In the genomic region with DNA sequence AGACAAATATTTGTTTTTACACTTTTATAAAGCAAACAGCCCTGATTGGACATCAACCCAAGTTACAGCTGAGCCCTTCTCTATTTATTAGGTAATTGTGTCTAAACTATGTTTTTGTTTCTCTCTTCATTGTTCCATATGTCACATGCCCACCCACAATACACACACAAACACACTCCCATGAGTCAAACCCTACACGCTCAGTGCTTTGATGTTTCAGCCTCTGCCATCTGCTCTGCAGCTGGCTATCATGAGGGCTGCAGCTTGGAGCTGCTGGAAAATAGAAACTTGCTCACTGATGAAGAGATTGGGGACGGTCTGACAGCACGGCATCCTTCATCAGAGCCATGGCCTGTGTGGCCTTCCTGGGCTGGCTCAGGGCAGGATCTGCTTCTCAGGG, we compare ENCODE assay signal across 15 cellular contexts. TPM values are rescaled to one million over a fixed set of nuclear protein-coding genes. Genes with fewer than 3 reads are reported as not detected.
A peak's percentile ranks its signal among the peaks of the same experiment; 100 is the strongest.
DNase-seq lines count a peak whose midpoint lies in the region; ATAC-seq and TF ChIP-seq lines count a peak whose summit lies in the region.
"Had no signal": no experiment of that assay in that cellular context is flagged by ENCODE, and none has a peak within 500 bp of the region (broad histone marks: within the 10 kb centered on the region; RNA-seq: fewer than 3 reads in every experiment).

No MANE protein-coding gene starts in this region.

- no peaks in the 10 kb centered on the region for H3K9me3 ChIP-seq in SK-N-SH
- no peaks in the 10 kb centered on the region for H3K9me3 ChIP-seq in tibial artery
- H3K9me3 ChIP-seq in gastroesophageal sphincter, result peaks cover 0 to 12% (median 0%) of the 10 kb centered on the region in 3 donors
- H3K9me3 ChIP-seq: pancreas had no signal

- DNase-seq in COR-L47 (lab: John Stamatoyannopoulos, UW) (peak; percentile 30), SK-N-SH (peak; percentile 57), glutamatergic neuron (no peak), superior temporal gyrus (ENCODE audit: extremely low spot score) (no peak), tibial artery (no peak), T-cell (no peak)
- peak; percentile 27 for DNase-seq in Jurkat, Clone E6-1 (ENCODE audit: low read depth, low spot score)
- DNase-seq: activated CD4-positive, CD25-positive, alpha-beta regulatory T cell; activated naive CD4-positive, alpha-beta T cell treated with anti-CD3 and anti-CD28 coated beads for 36 hours; heart right ventricle; kidney; pancreas; PC-9 had no signal

- POLR2A ChIA-PET in SK-N-SH (lab: Yijun Ruan, JAX) (interaction anchor here (0.8 kb wide), 1 partner anchor 331 kb away, joined by 3 read pairs; no protein-coding TSS in a partner anchor), T-cell (lab: Charles Lee) (no interaction called here)

- intact Hi-C loops in tibial artery (cut with DNase I; ENCODE audit: low total_unique reads), result no loop called here

- H3K9ac ChIP-seq in SK-N-SH, result no peak overlapping the region

- H3K36me3 Mint-ChIP-seq in glutamatergic neuron (ENCODE audit: unreplicated experiment), result peaks cover 6% of the 10 kb centered on the region
- no peaks in the 10 kb centered on the region for H3K36me3 Mint-ChIP-seq in T-cell

- no peaks in the 10 kb centered on the region for H3K9me2 ChIP-seq in SK-N-SH

- no peaks in the 10 kb centered on the region for H3F3A ChIP-seq in SK-N-SH (replicated peaks; ENCODE audit: insufficient read depth)

- CTCF ChIA-PET in SK-N-SH (lab: Yijun Ruan, JAX), result interaction anchor here (0.9 to 7.7 kb wide), 9 partner anchors 16 to 430 kb away, joined by 3 to 104 read pairs (median 6); no protein-coding TSS in a partner anchor
- CTCF ChIA-PET in T-cell (lab: Charles Lee), result no interaction called here

- H4K20me1 ChIP-seq in SK-N-SH (ENCODE audit: insufficient read depth), result no peaks in the 10 kb centered on the region

- H3K27ac Mint-ChIP-seq in glutamatergic neuron (ENCODE audit: unreplicated experiment) (peak overlapping the region; percentile 93), T-cell (no peak overlapping the region)
- H3K27ac Mint-ChIP-seq: activated naive CD4-positive, alpha-beta T cell treated with anti-CD3 and anti-CD28 coated beads for 36 hours; B cell had no signal

- H3K4me3 Mint-ChIP-seq in glutamatergic neuron (ENCODE audit: unreplicated experiment) (peak overlapping the region; percentile 7), T-cell (no peak overlapping the region)
- H3K4me3 Mint-ChIP-seq: activated naive CD4-positive, alpha-beta T cell treated with anti-CD3 and anti-CD28 coated beads for 36 hours; B cell had no signal

- 51% methylated on average over 3 of the region's 3 CpGs for WGBS in SK-N-SH (ENCODE audit: low lambda C conversion rate)
- no CpG with 5 or more reads among the region's 3 CpGs for WGBS in gastroesophageal sphincter (ENCODE audit: low coverage in 1 of 2), 2 donors

- no peaks in the 10 kb centered on the region for H3K27me3 ChIP-seq in SK-N-SH (ENCODE audit: insufficient read depth)
- H3K27me3 ChIP-seq in tibial artery, result no peaks in the 10 kb centered on the region
- no peaks in the 10 kb centered on the region for H3K27me3 ChIP-seq in gastroesophageal sphincter
- H3K27me3 ChIP-seq: heart right ventricle, pancreas had no signal

- H3K36me3 ChIP-seq in SK-N-SH (replicated peaks in 1 of 2; ENCODE audit: control insufficient read depth in 1 of 2, insufficient read depth in 2 of 2, low read length in 1 of 2) (no peaks in the 10 kb centered on the region), tibial artery (no peaks in the 10 kb centered on the region), gastroesophageal sphincter (no peaks in the 10 kb centered on the region)
- H3K36me3 ChIP-seq: heart right ventricle, pancreas had no signal

- TF ChIP-seq EP300 in SK-N-SH (IDR thresholded peaks at IDR 0.05; ENCODE audit: borderline replicate concordance in 1 of 2, low read depth in 1 of 2, low read length in 1 of 2), result no peak
- no peak for TF ChIP-seq EP300 in gastroesophageal sphincter (IDR thresholded peaks at IDR 0.05)

- no peaks in the 10 kb centered on the region for H3K79me2 ChIP-seq in SK-N-SH (ENCODE audit: insufficient read depth)

- ATAC-seq in T-cell (replicated peaks in 1 of 4) (no peak), gastroesophageal sphincter (no peak)
- ATAC-seq: heart right ventricle, pancreas had no signal

- TF ChIP-seq POLR2A in gastroesophageal sphincter (IDR thresholded peaks at IDR 0.05), result no peak

- H3K4me1 Mint-ChIP-seq in glutamatergic neuron (ENCODE audit: low read depth, unreplicated experiment) (peaks cover 21% of the 10 kb centered on the region), T-cell (no peaks in the 10 kb centered on the region)
- H3K4me1 Mint-ChIP-seq: B cell had no signal

- TF ChIP-seq RAD21 in SK-N-SH (IDR thresholded peaks at IDR 0.05; ENCODE audit: low read length), result no peak

- H3K4me2 ChIP-seq in SK-N-SH, result no peak overlapping the region
- H3K4me2 ChIP-seq: PC-9 had no signal

- peak overlapping the region in 1 of 2 experiments; percentile 73; a peak in 2 of 4 replicates for H3K27ac ChIP-seq in SK-N-SH (ENCODE audit: low read depth in 2 of 2, low read length in 1 of 2)
- H3K27ac ChIP-seq in tibial artery, result no peak overlapping the region
- H3K27ac ChIP-seq in gastroesophageal sphincter, result no peak overlapping the region
- H3K27ac ChIP-seq: heart right ventricle, pancreas, PC-9 had no signal

- peaks cover 3 to 25% of the 10 kb centered on the region in 2 experiments; a peak in 1 of 4 replicates for H3K4me1 ChIP-seq in SK-N-SH (ENCODE audit: control insufficient read depth in 1 of 2, insufficient read depth in 2 of 2, low read depth in 1 of 2, low read length in 1 of 2)
- H3K4me1 ChIP-seq in tibial artery, result peaks cover 0 to 4% (median 1%) of the 10 kb centered on the region in 4 donors
- no peaks in the 10 kb centered on the region for H3K4me1 ChIP-seq in gastroesophageal sphincter

- H2AFZ ChIP-seq in SK-N-SH (ENCODE audit: low read depth), result no peak overlapping the region
- H2AFZ ChIP-seq: PC-9 had no signal

- H3K27me3 Mint-ChIP-seq in glutamatergic neuron (ENCODE audit: unreplicated experiment), result peaks cover 3% of the 10 kb centered on the region
- H3K27me3 Mint-ChIP-seq in T-cell, result peaks cover under 1 to 5% of the 10 kb centered on the region in 2 donors

- H3K9me3 Mint-ChIP-seq in glutamatergic neuron (ENCODE audit: unreplicated experiment), result peaks cover 7% of the 10 kb centered on the region
- H3K9me3 Mint-ChIP-seq in T-cell, result no peaks in the 10 kb centered on the region
- H3K9me3 Mint-ChIP-seq: activated naive CD4-positive, alpha-beta T cell treated with anti-CD3 and anti-CD28 coated beads for 36 hours had no signal

- TF ChIP-seq CTCF in SK-N-SH (IDR thresholded peaks at IDR 0.05) (no peak), glutamatergic neuron (IDR thresholded peaks at IDR 0.05; ENCODE audit: partially characterized antibody, unreplicated experiment) (no peak), tibial artery (IDR thresholded peaks at IDR 0.05) (no peak), gastroesophageal sphincter (IDR thresholded peaks at IDR 0.05) (no peak)

- no peak overlapping the region for H3K4me3 ChIP-seq in Jurkat, Clone E6-1 (ENCODE audit: low read length)
- H3K4me3 ChIP-seq in SK-N-SH (ENCODE audit: low read depth in 2 of 2, low read length in 1 of 2) (no peak overlapping the region), tibial artery (no peak overlapping the region), gastroesophageal sphincter (no peak overlapping the region)
- H3K4me3 ChIP-seq: heart right ventricle, pancreas, PC-9 had no signal

TF ChIP-seq in SK-N-SH, 30 proteins besides CTCF, POLR2A, EP300 and RAD21:
- TF ChIP-seq RXRA (IDR thresholded peaks at IDR 0.05; ENCODE audit: borderline replicate concordance, low read depth) (no peak), TEAD4 (IDR thresholded peaks at IDR 0.05; ENCODE audit: borderline replicate concordance, insufficient read depth) (no peak), MXI1 (IDR thresholded peaks at IDR 0.05; ENCODE audit: low read depth, low read length) (peak; percentile 80; the same call in 1 of the 2 replicates), FOXJ3 (CRISPR knock-in tag; IDR thresholded peaks at IDR 0.05) (0 out of 2 replicates have a peak, but pooled peaks have one; percentile 30), ELF1 (IDR thresholded peaks at IDR 0.05) (no peak), TCF12 (IDR thresholded peaks at IDR 0.05) (peak; percentile 76), GATA2 (CRISPR knock-in tag; IDR thresholded peaks at IDR 0.05) (peak; percentile 84), RCOR1 (IDR thresholded peaks at IDR 0.05; ENCODE audit: low read length) (peak; percentile 54; the same call in 1 of the 2 replicates), YY1 (IDR thresholded peaks at IDR 0.05; ENCODE audit: low read depth) (no peak)
- TF ChIP-seq, protein P1, sequence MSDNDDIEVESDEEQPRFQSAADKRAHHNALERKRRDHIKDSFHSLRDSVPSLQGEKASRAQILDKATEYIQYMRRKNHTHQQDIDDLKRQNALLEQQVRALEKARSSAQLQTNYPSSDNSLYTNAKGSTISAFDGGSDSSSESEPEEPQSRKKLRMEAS (IDR thresholded peaks at IDR 0.05; ENCODE audit: low read depth), result no peak

RNA-seq across cellular contexts. Expression of a gene that starts 41.7 kb away (rescaled TPM):
- 173 TPM for polyA plus RNA-seq in Jurkat, Clone E6-1 (2012; ENCODE audit: insufficient read depth, insufficient read length)
- 39.2 and 39.6 TPM in 2 replicates for polyA plus RNA-seq in SK-N-SH (2012; rRNA removed)
- polyA plus RNA-seq in SK-N-SH (2012; cell fraction: cytosol; rRNA removed), result 51.7 and 60.5 TPM in 2 replicates
- polyA plus RNA-seq in SK-N-SH (2012; cell fraction: nucleus; rRNA removed), result 14.9 and 31.1 TPM in 2 replicates
- total RNA-seq in glutamatergic neuron (ENCODE audit: unreplicated experiment) (28.7 TPM), T-cell (10 to 100 TPM; 12.9 to 18.1 (median 16.8) TPM), gastroesophageal sphincter (10 to 100 TPM; 19.0 to 33.7 (median 30.4) TPM)

Comparison
In these comparisons a context has a peak if more than half of its experiments do, and no peak if none do; other contexts are left out.
1. DNase-seq: peak in COR-L47 (single experiment), Jurkat, Clone E6-1 (single experiment) and SK-N-SH (single experiment); none in glutamatergic neuron (single experiment), superior temporal gyrus (single experiment), tibial artery (0 of 2) and T-cell (0 of 34).